9 cellular contexts compared by ENCODE assay signal in the genomic region with DNA sequence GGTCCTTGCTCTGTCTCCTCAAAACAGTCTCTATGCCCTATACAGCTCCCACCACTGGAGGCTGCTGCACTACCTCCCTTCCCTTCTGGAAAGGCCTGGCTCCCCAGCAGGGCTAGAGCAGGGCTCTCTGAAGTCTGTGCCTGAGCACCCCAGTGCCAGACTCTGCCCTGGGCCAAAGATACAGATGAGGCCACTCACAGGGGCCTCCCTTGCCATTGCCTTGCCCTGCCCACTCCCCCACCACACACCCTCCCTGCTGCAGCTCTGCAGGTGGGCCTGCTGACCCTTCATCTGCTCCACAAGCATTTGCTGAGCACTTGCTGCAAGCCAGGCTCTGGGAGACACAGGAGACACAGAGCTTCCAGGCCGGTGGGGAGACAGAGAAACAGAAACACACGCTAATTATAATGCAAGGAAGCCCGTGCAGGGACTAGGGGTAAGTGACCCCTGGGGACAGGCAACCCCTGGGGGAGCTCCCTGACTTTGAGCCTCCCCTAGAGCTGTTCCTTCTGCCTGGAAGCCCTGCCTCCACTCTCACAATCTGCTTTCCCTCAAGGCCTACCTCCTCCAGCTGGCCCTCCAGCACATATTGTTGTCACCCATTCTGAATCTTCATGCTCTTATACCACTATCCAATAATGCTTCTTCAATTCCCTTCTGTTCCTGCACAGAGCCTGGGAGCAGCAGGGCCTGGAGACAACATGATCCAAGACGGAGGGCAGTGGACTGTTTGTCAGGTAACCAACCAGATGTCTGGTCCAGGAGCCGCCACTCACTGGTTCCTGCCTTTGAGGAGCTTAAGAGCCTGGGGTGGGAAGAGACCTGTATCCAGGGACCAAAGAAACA.
A peak's percentile ranks its signal among the peaks of the same experiment; 100 is the strongest.
DNase-seq lines count a peak whose midpoint lies in the region; ATAC-seq and TF ChIP-seq lines count a peak whose summit lies in the region.
"Had no signal": no experiment of that assay in that cellular context is flagged by ENCODE, and none has a peak within 500 bp of the region (broad histone marks: within the 10 kb centered on the region; RNA-seq: fewer than 3 reads in every experiment).

No MANE protein-coding gene starts in this region.

- intact Hi-C loops in tibial artery (cut with DNase I; ENCODE audit: low total_unique reads): no loop called here

- H3K27ac ChIP-seq in tibial artery: peak overlapping the region; percentile 86 to 96
- H3K27ac ChIP-seq: C4-2B had no signal

- H3K36me3 Mint-ChIP-seq in activated naive CD8-positive, alpha-beta T cell treated with anti-CD3 and anti-CD28 coated beads, Interleukin-2, amount 50 U/mL, for 24 hours (ENCODE audit: low read depth): peaks cover 8% of the 10 kb centered on the region

- peak; percentile 58 for DNase-seq in activated CD8-positive, alpha-beta memory T cell treated with anti-CD3 and anti-CD28 coated beads for 24 hours
- no peak for DNase-seq in activated CD8-positive, alpha-beta memory T cell treated with anti-CD3 and anti-CD28 coated beads, Interleukin-2, amount 50 U/mL, for 4 hours
- DNase-seq in activated naive CD8-positive, alpha-beta T cell treated with anti-CD3 and anti-CD28 coated beads, Interleukin-2, amount 50 U/mL, for 24 hours: no peak
- DNase-seq in islet precursor cell (peak; percentile 56), tibial artery (no peak), ACHN (no peak)
- no peak for DNase-seq in stimulated activated naive CD4-positive, alpha-beta T cell treated with Interleukin-2 at 50 U/mL for 16 hours (lab: John Stamatoyannopoulos, UW)

- no peaks in the 10 kb centered on the region for H3K27me3 ChIP-seq in tibial artery

- no peak for TF ChIP-seq CTCF in tibial artery (IDR thresholded peaks at IDR 0.05)

- peak overlapping the region; percentile 17 for H3K4me3 Mint-ChIP-seq in activated naive CD8-positive, alpha-beta T cell treated with anti-CD3 and anti-CD28 coated beads, Interleukin-2, amount 50 U/mL, for 24 hours

- peaks cover 99% of the 10 kb centered on the region for H3K4me1 Mint-ChIP-seq in activated naive CD8-positive, alpha-beta T cell treated with anti-CD3 and anti-CD28 coated beads, Interleukin-2, amount 50 U/mL, for 24 hours

- in situ Hi-C loops in ACHN (cut with HindIII; ENCODE audit: low pct_ligation_motif_present, low pct_unique_long_range_greater_than_20kb, low sequenced_read_pairs): no loop called here

- peaks cover 31 to 100% (median 96%) of the 10 kb centered on the region in 4 donors for H3K4me1 ChIP-seq in tibial artery

- H3K9me3 ChIP-seq in tibial artery: no peaks in the 10 kb centered on the region

- peak overlapping the region; percentile 59 for H3K27ac Mint-ChIP-seq in activated naive CD8-positive, alpha-beta T cell treated with anti-CD3 and anti-CD28 coated beads, Interleukin-2, amount 50 U/mL, for 24 hours

- no peaks in the 10 kb centered on the region for H3K9me3 Mint-ChIP-seq in activated naive CD8-positive, alpha-beta T cell treated with anti-CD3 and anti-CD28 coated beads, Interleukin-2, amount 50 U/mL, for 24 hours

- H3K27me3 Mint-ChIP-seq in activated naive CD8-positive, alpha-beta T cell treated with anti-CD3 and anti-CD28 coated beads, Interleukin-2, amount 50 U/mL, for 24 hours: no peaks in the 10 kb centered on the region

- ATAC-seq in activated naive CD8-positive, alpha-beta T cell treated with anti-CD3 and anti-CD28 coated beads, Interleukin-2, amount 50 U/mL, for 24 hours: no peak
- ATAC-seq in GM21576 (IDR thresholded peaks at IDR 0.05; ENCODE audit: unreplicated experiment): no peak

- no peak overlapping the region for H3K4me3 ChIP-seq in tibial artery

- peaks cover 0 to 4% (median 0%) of the 10 kb centered on the region in 3 donors for H3K36me3 ChIP-seq in tibial artery

Comparison
In these comparisons a context has a peak if more than half of its experiments do, and no peak if none do; other contexts are left out.
1. DNase-seq: peak in activated CD8-positive, alpha-beta memory T cell treated with anti-CD3 and anti-CD28 coated beads for 24 hours (single experiment) and islet precursor cell (single experiment); none in activated CD8-positive, alpha-beta memory T cell treated with anti-CD3 and anti-CD28 coated beads, Interleukin-2, amount 50 U/mL, for 4 hours (single experiment), activated naive CD8-positive, alpha-beta T cell treated with anti-CD3 and anti-CD28 coated beads, Interleukin-2, amount 50 U/mL, for 24 hours (single experiment), tibial artery (0 of 2), stimulated activated naive CD4-positive, alpha-beta T cell treated with Interleukin-2 at 50 U/mL for 16 hours (single experiment) and ACHN (single experiment).